Comparison of ENCODE assay signal across 20 cellular contexts in genomic region chr9:122348288-122348777, GRCh38. TPM values are rescaled to one million over a fixed set of nuclear protein-coding genes. Genes with fewer than 3 reads are reported as not detected.
A peak's percentile ranks its signal among the peaks of the same experiment; 100 is the strongest.
DNase-seq lines count a peak whose midpoint lies in the region; ATAC-seq and TF ChIP-seq lines count a peak whose summit lies in the region.
"Had no signal": no experiment of that assay in that cellular context is flagged by ENCODE, and none has a peak within 500 bp of the region (broad histone marks: within the 10 kb centered on the region; RNA-seq: fewer than 3 reads in every experiment).

No MANE protein-coding gene starts in this region.

- peaks cover 6% of the 10 kb centered on the region for H3K4me1 Mint-ChIP-seq in Caco-2 (ENCODE audit: low read depth, unreplicated experiment)
- peaks cover 18% of the 10 kb centered on the region for H3K4me1 Mint-ChIP-seq in brain
- H3K4me1 Mint-ChIP-seq in naive thymus-derived CD8-positive, alpha-beta T cell = peaks cover 19 to 31% (median 30%) of the 10 kb centered on the region in 4 donors
- H3K4me1 Mint-ChIP-seq in activated T-helper 1 cell treated with anti-CD3 and anti-CD28 coated beads, Interleukin-12 subunit alpha, Interleukin-12 subunit beta, Interleukin-2, Interleukin-4 antibody, amounts not matched to agents 30 ng/mL and 10 ng/mL and 1 ng/mL, durations not matched to agents 14 hours and 24 hours and 36 hours (ENCODE audit: low read depth) = peaks cover 15% of the 10 kb centered on the region

- H3K36me3 ChIP-seq in BLaER1 treated with 17β-estradiol and CSF1 and Interleukin-3, amounts not matched to agents 10 nM and 100 nM = no peaks in the 10 kb centered on the region
- no peaks in the 10 kb centered on the region for H3K36me3 ChIP-seq in Caco-2 (ENCODE audit: control insufficient read depth, insufficient read depth, low read length)
- H3K36me3 ChIP-seq: SJSA1 had no signal

- H3K4me3 ChIP-seq in BLaER1 treated with 17β-estradiol and CSF1 and Interleukin-3, amounts not matched to agents 10 nM and 100 nM = no peak overlapping the region
- H3K4me3 ChIP-seq in Caco-2 (ENCODE audit: low read depth, low read length) = no peak overlapping the region
- H3K4me3 ChIP-seq: SJSA1 had no signal

- H3K27me3 Mint-ChIP-seq in Caco-2 (ENCODE audit: insufficient read depth, unreplicated experiment) = peaks cover 4% of the 10 kb centered on the region
- H3K27me3 Mint-ChIP-seq in brain = peaks cover 70% of the 10 kb centered on the region
- H3K27me3 Mint-ChIP-seq in naive thymus-derived CD8-positive, alpha-beta T cell = peaks cover 0 to 21% (median 10%) of the 10 kb centered on the region in 5 donors
- peaks cover 37% of the 10 kb centered on the region for H3K27me3 Mint-ChIP-seq in activated T-helper 1 cell treated with anti-CD3 and anti-CD28 coated beads, Interleukin-12 subunit alpha, Interleukin-12 subunit beta, Interleukin-2, Interleukin-4 antibody, amounts not matched to agents 30 ng/mL and 10 ng/mL and 1 ng/mL, durations not matched to agents 14 hours and 24 hours and 36 hours (ENCODE audit: insufficient read depth)

- CTCF ChIA-PET in Caco-2 (lab: Charles Lee) = interaction anchor here (4.6 to 6.4 kb wide), 2 partner anchors 222 to 251 kb away, joined by 93 to 104 read pairs; no protein-coding TSS in a partner anchor

- peak overlapping the region in 7 of 11 experiments; percentile 34 to 66 (median 49); a peak in 11 of 22 replicates for H3K27ac ChIP-seq in BLaER1 treated with 17β-estradiol and CSF1 and Interleukin-3, amounts not matched to agents 10 nM and 100 nM
- H3K27ac ChIP-seq: SJSA1 had no signal

- intact Hi-C loops in Caco-2 (cut with micrococcal nuclease; ENCODE audit: unreplicated experiment) = no loop called here
- intact Hi-C loops in activated T-helper 1 cell treated with anti-CD3 and anti-CD28 coated beads, Interleukin-12 subunit alpha, Interleukin-12 subunit beta, Interleukin-2, Interleukin-4 antibody, amounts not matched to agents 30 ng/mL and 10 ng/mL and 1 ng/mL, durations not matched to agents 14 hours and 24 hours and 36 hours (cut with micrococcal nuclease) = no loop called here

- H3K27ac Mint-ChIP-seq in Caco-2 (ENCODE audit: unreplicated experiment) (no peak overlapping the region), brain (peak overlapping the region in 1 of 5 experiments; percentile 31)
- H3K27ac Mint-ChIP-seq in naive thymus-derived CD8-positive, alpha-beta T cell = peak overlapping the region; percentile 1 to 91 (median 76)
- no peak overlapping the region for H3K27ac Mint-ChIP-seq in activated T-helper 1 cell treated with anti-CD3 and anti-CD28 coated beads, Interleukin-12 subunit alpha, Interleukin-12 subunit beta, Interleukin-2, Interleukin-4 antibody, amounts not matched to agents 30 ng/mL and 10 ng/mL and 1 ng/mL, durations not matched to agents 14 hours and 24 hours and 36 hours
- H3K27ac Mint-ChIP-seq: activated B cell treated with CpG ODN at 0.5 μM for 24 hours, progenitor cell of endocrine pancreas had no signal

- no peaks in the 10 kb centered on the region for H3K36me3 Mint-ChIP-seq in Caco-2 (ENCODE audit: insufficient read depth, unreplicated experiment)
- H3K36me3 Mint-ChIP-seq in brain = no peaks in the 10 kb centered on the region
- H3K36me3 Mint-ChIP-seq in naive thymus-derived CD8-positive, alpha-beta T cell = no peaks in the 10 kb centered on the region
- no peaks in the 10 kb centered on the region for H3K36me3 Mint-ChIP-seq in activated T-helper 1 cell treated with anti-CD3 and anti-CD28 coated beads, Interleukin-12 subunit alpha, Interleukin-12 subunit beta, Interleukin-2, Interleukin-4 antibody, amounts not matched to agents 30 ng/mL and 10 ng/mL and 1 ng/mL, durations not matched to agents 14 hours and 24 hours and 36 hours (ENCODE audit: low read depth)

- H3K4me2 ChIP-seq in BLaER1 treated with 17β-estradiol and CSF1 and Interleukin-3, amounts not matched to agents 10 nM and 100 nM = peak overlapping the region; percentile 78 to 96 (median 90)

- peaks cover 18 to 26% (median 24%) of the 10 kb centered on the region in 10 experiments for H3K4me1 ChIP-seq in BLaER1 treated with 17β-estradiol and CSF1 and Interleukin-3, amounts not matched to agents 10 nM and 100 nM
- H3K4me1 ChIP-seq in Caco-2 = no peaks in the 10 kb centered on the region; the same call in 1 of the 2 replicates

- H4K20me1 ChIP-seq in BLaER1 treated with 17β-estradiol and CSF1 and Interleukin-3, amounts not matched to agents 10 nM and 100 nM = no peaks in the 10 kb centered on the region

- H3K4me3 Mint-ChIP-seq in Caco-2 (ENCODE audit: unreplicated experiment) (peak overlapping the region; percentile 11), brain (peak overlapping the region in 3 of 5 experiments; percentile 14 to 69 (median 34))
- H3K4me3 Mint-ChIP-seq in naive thymus-derived CD8-positive, alpha-beta T cell = peak overlapping the region; percentile 3 to 89 (median 70)
- no peak overlapping the region for H3K4me3 Mint-ChIP-seq in activated T-helper 1 cell treated with anti-CD3 and anti-CD28 coated beads, Interleukin-12 subunit alpha, Interleukin-12 subunit beta, Interleukin-2, Interleukin-4 antibody, amounts not matched to agents 30 ng/mL and 10 ng/mL and 1 ng/mL, durations not matched to agents 14 hours and 24 hours and 36 hours
- H3K4me3 Mint-ChIP-seq: activated B cell treated with CpG ODN at 0.5 μM for 24 hours had no signal

- no TSS peak for BruUV-seq in Caco-2 (replicated peaks; lab: Mats Ljungman, UMichigan)

- peak in 1 of 2 donors; percentile 19 for ATAC-seq in naive thymus-derived CD8-positive, alpha-beta T cell
- ATAC-seq in HG02970 (IDR thresholded peaks at IDR 0.05; ENCODE audit: low FRiP score, unreplicated experiment) = no peak
- ATAC-seq: PC-3 had no signal

- POLR2A ChIA-PET in Caco-2 (lab: Charles Lee) = no interaction called here
- POLR2A ChIA-PET in naive thymus-derived CD8-positive, alpha-beta T cell (lab: Charles Lee) = interaction anchor here (1.2 to 3.1 kb wide), 3 partner anchors 43 to 249 kb away, joined by 3 to 22 read pairs (median 3); no protein-coding TSS in a partner anchor

- TF ChIP-seq CTCF in Caco-2 (IDR thresholded peaks at IDR 0.05; ENCODE audit: insufficient read depth in 1 of 2, low read depth in 1 of 2, low read length in 1 of 2, severe bottlenecking in 1 of 2, unreplicated experiment in 1 of 2) (no peak), brain (conservative IDR thresholded peaks at IDR 0.05) (no peak)

- DNase-seq in Caco-2 = no peak
- peak in 1 of 10 donors; percentile 14 for DNase-seq in naive thymus-derived CD8-positive, alpha-beta T cell
- no peak for DNase-seq in activated T-helper 1 cell treated with anti-CD3 and anti-CD28 coated beads, Interleukin-12 subunit alpha, Interleukin-12 subunit beta, Interleukin-2, Interleukin-4 antibody, amounts not matched to agents 30 ng/mL and 10 ng/mL and 1 ng/mL, durations not matched to agents 14 hours and 24 hours and 36 hours (ENCODE audit: low spot score)
- no peak for DNase-seq in amniotic stem cell (lab: John Stamatoyannopoulos, UW)
- no peak for DNase-seq in RPMI8226
- DNase-seq: activated B cell treated with CpG ODN at 0.5 μM for 24 hours; activated CD8-positive, alpha-beta memory T cell treated with anti-CD3 and anti-CD28 coated beads for 24 hours; anterior cingulate cortex; effector CD8-positive, alpha-beta T cell; GOT3; NCI-H146; NCI-H2227 treated with DMSO at 0.1 percent for 48 hours; PC-3; stimulated activated CD4-positive, alpha-beta T cell treated with anti-CD3 and anti-CD28 coated beads, Interleukin-4, amount 100 ng/mL, for 4 hours; T-helper 2 cell had no signal

- peaks cover 27 to 53% (median 37%) of the 10 kb centered on the region in 11 experiments for H3K27me3 ChIP-seq in BLaER1 treated with 17β-estradiol and CSF1 and Interleukin-3, amounts not matched to agents 10 nM and 100 nM
- H3K27me3 ChIP-seq in Caco-2 (replicated peaks; ENCODE audit: control insufficient read depth, insufficient read depth, low read length) = no peaks in the 10 kb centered on the region

- H3K9me3 Mint-ChIP-seq in Caco-2 (ENCODE audit: unreplicated experiment) = no peaks in the 10 kb centered on the region
- peaks cover 0 to 4% (median 0%) of the 10 kb centered on the region in 5 experiments for H3K9me3 Mint-ChIP-seq in brain
- peaks cover 0 to 3% (median 0%) of the 10 kb centered on the region in 9 donors for H3K9me3 Mint-ChIP-seq in naive thymus-derived CD8-positive, alpha-beta T cell
- H3K9me3 Mint-ChIP-seq in activated T-helper 1 cell treated with anti-CD3 and anti-CD28 coated beads, Interleukin-12 subunit alpha, Interleukin-12 subunit beta, Interleukin-2, Interleukin-4 antibody, amounts not matched to agents 30 ng/mL and 10 ng/mL and 1 ng/mL, durations not matched to agents 14 hours and 24 hours and 36 hours = no peaks in the 10 kb centered on the region
- H3K9me3 Mint-ChIP-seq: activated B cell treated with CpG ODN at 0.5 μM for 24 hours had no signal

- H3K9me3 ChIP-seq in BLaER1 treated with 17β-estradiol and CSF1 and Interleukin-3, amounts not matched to agents 10 nM and 100 nM (replicated peaks in 1 of 11) = peaks cover 7 to 11% (median 10%) of the 10 kb centered on the region in 11 experiments; a peak in 19 of 22 replicates
- H3K9me3 ChIP-seq in Caco-2 = no peaks in the 10 kb centered on the region
- H3K9me3 ChIP-seq: SJSA1 had no signal

- H3K9ac ChIP-seq in BLaER1 treated with 17β-estradiol and CSF1 and Interleukin-3, amounts not matched to agents 10 nM and 100 nM = peak overlapping the region in 6 of 11 experiments; percentile 12 to 56 (median 34); a peak in 6 of 22 replicates

RNA-seq across cellular contexts. Expression of gene PTGS1, which starts 22.5 kb away (rescaled TPM):
- 0.19 and 0.29 TPM in 2 replicates for total RNA-seq in Caco-2 (2022)
- 1.4 TPM for polyA plus RNA-seq in brain (ENCODE audit: insufficient read depth, low read depth, low replicate concordance)
- 1 to 10 TPM in 1 of 2 experiments, under 1 TPM in 1; 0.60 to 1.0 TPM for total RNA-seq in naive thymus-derived CD8-positive, alpha-beta T cell
- under 1 TPM in 1 of 3 donors, not detected in 2; 0.22 TPM for polyA plus RNA-seq in naive thymus-derived CD8-positive, alpha-beta T cell
- total RNA-seq in activated T-helper 1 cell treated with anti-CD3 and anti-CD28 coated beads, Interleukin-12 subunit alpha, Interleukin-12 subunit beta, Interleukin-2, Interleukin-4 antibody, amounts not matched to agents 30 ng/mL and 10 ng/mL and 1 ng/mL, durations not matched to agents 14 hours and 24 hours and 36 hours = 0.54 and 0.61 TPM in 2 replicates

Comparison
In these comparisons a context has a peak if more than half of its experiments do, and no peak if none do; other contexts are left out.
1. H3K27ac Mint-ChIP-seq: peak in naive thymus-derived CD8-positive, alpha-beta T cell (10 of 10); none in Caco-2 (single experiment) and activated T-helper 1 cell treated with anti-CD3 and anti-CD28 coated beads, Interleukin-12 subunit alpha, Interleukin-12 subunit beta, Interleukin-2, Interleukin-4 antibody, amounts not matched to agents 30 ng/mL and 10 ng/mL and 1 ng/mL, durations not matched to agents 14 hours and 24 hours and 36 hours (single experiment).